In genomic region chr6:142867988-142868818, GRCh38 we compare ENCODE assay signal across 8 cellular contexts.
DNase-seq lines count a peak whose midpoint lies in the region; ATAC-seq, FAIRE-seq and TF ChIP-seq lines count a peak whose summit lies in the region.

No MANE protein-coding gene starts in this region.

- H3K27ac ChIP-seq in endothelial cell of umbilical vein (ENCODE audit: insufficient read depth, low read depth, low read length) (peak overlapping the region; percentile 66), gastrocnemius medialis (peak overlapping the region; percentile 53 to 70 (median 58))

- H3K4me1 Mint-ChIP-seq in endothelial cell (ENCODE audit: unreplicated experiment): peaks cover 11% of the 10 kb centered on the region

- H3K9ac ChIP-seq in endothelial cell of umbilical vein (replicated peaks; ENCODE audit: extremely low read depth, insufficient read depth, low read length): peak overlapping the region; percentile 40

- H3K27me3 Mint-ChIP-seq in endothelial cell (ENCODE audit: unreplicated experiment): no peaks in the 10 kb centered on the region

- H3K36me3 Mint-ChIP-seq in endothelial cell (ENCODE audit: low read depth, unreplicated experiment): no peaks in the 10 kb centered on the region

- peak overlapping the region; percentile 79 for H3K4me2 ChIP-seq in endothelial cell of umbilical vein (ENCODE audit: insufficient read depth, low read length)

- H3K36me3 ChIP-seq in endothelial cell of umbilical vein (ENCODE audit: control insufficient read depth in 2 of 2, extremely low read depth in 1 of 2, insufficient read depth in 2 of 2, low read length in 2 of 2) (no peaks in the 10 kb centered on the region), gastrocnemius medialis (no peaks in the 10 kb centered on the region)

- no peaks in the 10 kb centered on the region for H3K9me3 Mint-ChIP-seq in endothelial cell (ENCODE audit: unreplicated experiment)

- no peak for ATAC-seq in gastrocnemius medialis

- H3K27me3 ChIP-seq in endothelial cell of umbilical vein (ENCODE audit: control insufficient read depth in 2 of 2, insufficient read depth in 2 of 2, low read length in 2 of 2) (no peaks in the 10 kb centered on the region), gastrocnemius medialis (no peaks in the 10 kb centered on the region)

- TF ChIP-seq CTCF in endothelial cell of umbilical vein (IDR thresholded peaks at IDR 0.05; ENCODE audit: extremely low read depth in 1 of 2, insufficient read depth in 1 of 2, low read depth in 1 of 2, low read length in 2 of 2) (no peak), gastrocnemius medialis (IDR thresholded peaks at IDR 0.05 in 4 of 5, conservative IDR thresholded peaks at IDR 0.05 in 1 of 5) (no peak), endothelial cell (IDR thresholded peaks at IDR 0.05; ENCODE audit: unreplicated experiment) (no peak)

- CTCF ChIA-PET in endothelial cell of umbilical vein (lab: Charles Lee): interaction anchor here (0.9 to 2.2 kb wide), 9 partner anchors 11 to 175 kb away, joined by 3 to 10 read pairs (median 4); no protein-coding TSS in a partner anchor

- dilution Hi-C loops in endothelial cell of umbilical vein (cut with MboI; ENCODE audit: extremely low pct_ligation_motif_present, low sequenced_read_pairs): no loop called here

- H3K9me3 ChIP-seq in endothelial cell of umbilical vein (replicated peaks; ENCODE audit: control insufficient read depth, insufficient read depth, low read length) (no peaks in the 10 kb centered on the region), gastrocnemius medialis (no peaks in the 10 kb centered on the region)

- in situ Hi-C loops in gastrocnemius medialis (cut with MboI; ENCODE audit: low sequenced_read_pairs in 4 of 4): no loop called here

- POLR2A ChIA-PET in endothelial cell of umbilical vein (lab: Charles Lee): interaction anchor here (1.5 to 1.6 kb wide), 2 partner anchors 21 to 59 kb away, joined by 3 to 4 read pairs; no protein-coding TSS in a partner anchor

- no peaks in the 10 kb centered on the region for H4K20me1 ChIP-seq in endothelial cell of umbilical vein (replicated peaks; ENCODE audit: control insufficient read depth, extremely low read depth, insufficient read depth, low read length)

- DNase-seq in SIG-M5 treated with dmso at 0.1 percent for 504 hours (lab: John Stamatoyannopoulos, UW; ENCODE audit: unreplicated experiment): peak; percentile 28
- DNase-seq in SIG-M5 (lab: John Stamatoyannopoulos, UW): no peak
- peak; percentile 65 for DNase-seq in NOMO-1 treated with DMSO at 0.1 percent for 48 hours (lab: John Stamatoyannopoulos, UW; ENCODE audit: unreplicated experiment)
- DNase-seq in endothelial cell of umbilical vein (ENCODE audit: low read depth, low spot score): peak; percentile 99
- no peak for DNase-seq in gastrocnemius medialis
- no peak for DNase-seq in occipital lobe (lab: John Stamatoyannopoulos, UW)
- DNase-seq in NCI-H2171 treated with DMSO at 0.1 percent for 48 hours (lab: John Stamatoyannopoulos, UW): no peak
- DNase-seq in endothelial cell (ENCODE audit: low spot score): no peak

- peak; percentile 70 for TF ChIP-seq POLR2A in endothelial cell of umbilical vein (IDR thresholded peaks at IDR 0.05; ENCODE audit: low read depth, low read length)
- TF ChIP-seq POLR2A in gastrocnemius medialis (IDR thresholded peaks at IDR 0.05): no peak

- H2AFZ ChIP-seq in endothelial cell of umbilical vein (ENCODE audit: low read depth, low read length): no peak overlapping the region

- H3K4me3 ChIP-seq in endothelial cell of umbilical vein (replicated peaks in 1 of 3; ENCODE audit: insufficient read depth in 1 of 3, low read depth in 1 of 3, low read length in 3 of 3): no peak overlapping the region
- H3K4me3 ChIP-seq in gastrocnemius medialis: peak overlapping the region in 3 of 4 donors; percentile 16 to 19 (median 17)

- H3K4me1 ChIP-seq in endothelial cell of umbilical vein (ENCODE audit: control insufficient read depth, extremely low read depth, insufficient read depth, low read length) (peaks cover 36% of the 10 kb centered on the region), gastrocnemius medialis (peaks cover 66 to 81% of the 10 kb centered on the region in 2 donors)

- FAIRE-seq in endothelial cell of umbilical vein (lab: Jason Lieb, UNC): peak; percentile 78

- no peaks in the 10 kb centered on the region for H3K79me2 ChIP-seq in endothelial cell of umbilical vein (ENCODE audit: control insufficient read depth, insufficient read depth, low read length)

- H3K4me3 Mint-ChIP-seq in endothelial cell (ENCODE audit: unreplicated experiment): no peak overlapping the region

- intact Hi-C loops in endothelial cell of umbilical vein (cut with micrococcal nuclease): loop anchor here (1.0 kb wide), 6 partner anchors 17 to 175 kb away; no protein-coding TSS in a partner anchor
- intact Hi-C loops in gastrocnemius medialis (cut with DNase I; ENCODE audit: low total_unique reads): no loop called here

- no peak overlapping the region for H3K27ac Mint-ChIP-seq in endothelial cell (ENCODE audit: unreplicated experiment)

- H3K9me1 ChIP-seq in endothelial cell of umbilical vein (replicated peaks; ENCODE audit: control insufficient read depth, extremely low read depth, insufficient read depth, low read length): peaks cover 2% of the 10 kb centered on the region

- no TSS peak for BruUV-seq in endothelial cell of umbilical vein (replicated peaks; lab: Mats Ljungman, UMichigan)

TF ChIP-seq in endothelial cell of umbilical vein, 7 proteins besides CTCF, POLR2A, EP300 and RAD21:
- TF ChIP-seq MAX (IDR thresholded peaks at IDR 0.05; ENCODE audit: insufficient read depth, insufficient read length): no peak
- TF ChIP-seq POLR2AphosphoS5 (IDR thresholded peaks at IDR 0.05; ENCODE audit: insufficient read depth, low read depth, low read length): peak; percentile 87
- no peak for TF ChIP-seq MYC (IDR thresholded peaks at IDR 0.05; ENCODE audit: low read depth, low read length)
- TF ChIP-seq JUN (IDR thresholded peaks at IDR 0.05; ENCODE audit: borderline replicate concordance, insufficient read depth, insufficient read length, low read depth): peak; percentile 60
- peak; percentile 38 for TF ChIP-seq FOS (IDR thresholded peaks at IDR 0.05; ENCODE audit: borderline replicate concordance, insufficient read depth, low read length)
- TF ChIP-seq GATA2 (IDR thresholded peaks at IDR 0.05; ENCODE audit: insufficient read depth, insufficient read length, low read depth, low read length): peak; percentile 90
- TF ChIP-seq EZH2 (IDR thresholded peaks at IDR 0.05; ENCODE audit: borderline replicate concordance, low read depth, low read length, severe bottlenecking): no peak

Comparison
In these comparisons a context has a peak if more than half of its experiments do, and no peak if none do; other contexts are left out.
1. DNase-seq: peak in SIG-M5 treated with dmso at 0.1 percent for 504 hours (single experiment), NOMO-1 treated with DMSO at 0.1 percent for 48 hours (single experiment) and endothelial cell of umbilical vein (single experiment); none in SIG-M5 (single experiment), gastrocnemius medialis (0 of 2), occipital lobe (single experiment), NCI-H2171 treated with DMSO at 0.1 percent for 48 hours (single experiment) and endothelial cell (single experiment).
2. H3K4me3 ChIP-seq: peak in gastrocnemius medialis (3 of 4); none in endothelial cell of umbilical vein (0 of 3).